Comparison of ENCODE assay signal across 9 cellular contexts in genomic region chr1:50108497-50109073, GRCh38. TPM values are rescaled to one million over a fixed set of nuclear protein-coding genes. Genes with fewer than 3 reads are reported as not detected.
DNase-seq lines count a peak whose midpoint lies in the region; ATAC-seq, FAIRE-seq and TF ChIP-seq lines count a peak whose summit lies in the region.
"Had no signal": no experiment of that assay in that cellular context is flagged by ENCODE, and none has a peak within 500 bp of the region (broad histone marks: within the 10 kb centered on the region; RNA-seq: fewer than 3 reads in every experiment).

ELAVL4 (plus strand) TSS chr1:50108920; CDS start chr1:50109190, 270 bp downstream.

- H3K9me3 ChIP-seq in HUES48 (ENCODE audit: control insufficient read depth, insufficient read depth, low read length): no peaks in the 10 kb centered on the region
- no peaks in the 10 kb centered on the region for H3K9me3 ChIP-seq in pancreas
- H3K9me3 ChIP-seq in breast epithelium: no peaks in the 10 kb centered on the region
- H3K9me3 ChIP-seq: vagina had no signal

- TF ChIP-seq CTCF in pancreas (IDR thresholded peaks at IDR 0.05): no peak
- TF ChIP-seq CTCF in breast epithelium (IDR thresholded peaks at IDR 0.05): no peak

- 32 to 40% methylated on average over 11 of the region's 11 CpGs for WGBS in pancreas, 2 donors

- no peak within 1 kb of the TSS for H3K9ac ChIP-seq in HUES48 (ENCODE audit: low read depth, low read length)

- FAIRE-seq in pancreas (lab: Jason Lieb, UNC): no peak

- H3K4me1 ChIP-seq in HUES48 (ENCODE audit: control insufficient read depth, insufficient read depth, low read length) (peaks cover 27% of the 10 kb centered on the region), pancreas (no peaks in the 10 kb centered on the region), breast epithelium (no peaks in the 10 kb centered on the region)

- no peaks in the 10 kb centered on the region for H3K36me3 ChIP-seq in HUES48 (ENCODE audit: control insufficient read depth, insufficient read depth, low read length)
- no peaks in the 10 kb centered on the region for H3K36me3 ChIP-seq in pancreas
- no peaks in the 10 kb centered on the region for H3K36me3 ChIP-seq in breast epithelium
- H3K36me3 ChIP-seq: vagina had no signal

- H3K27me3 ChIP-seq in HUES48 (ENCODE audit: control insufficient read depth, insufficient read depth, low read length): no peaks in the 10 kb centered on the region; the same call in 1 of the 2 replicates
- H3K27me3 ChIP-seq in pancreas: peaks cover 0 to 17% (median 4%) of the 10 kb centered on the region in 4 donors
- H3K27me3 ChIP-seq in breast epithelium: peaks cover 0 to 25% of the 10 kb centered on the region in 2 donors
- H3K27me3 ChIP-seq: vagina had no signal

- H3K4me3 ChIP-seq in HUES48 (ENCODE audit: low read depth, low read length) (peak within 1 kb of the TSS; percentile 10; the same call in 1 of the 2 replicates), pancreas (no peak within 1 kb of the TSS), breast epithelium (no peak within 1 kb of the TSS)
- H3K4me3 ChIP-seq: vagina had no signal

- intact Hi-C loops in pancreas (cut with DNase I) (no loop called here), breast epithelium (cut with DNase I; ENCODE audit: low total_unique reads) (no loop called here)

- DNase-seq in NCI-H2227 treated with DMSO at 0.1 percent for 48 hours (lab: John Stamatoyannopoulos, UW) (peak; percentile 93), anterior cingulate cortex (lab: John Stamatoyannopoulos, UW) (peak in 36 of 58 donors; percentile 3 to 74 (median 30)), pancreas (peak in 1 of 6 donors; percentile 4), NCI-H1048 (lab: John Stamatoyannopoulos, UW) (no peak), breast epithelium (ENCODE audit: low spot score in 2 of 2) (no peak)
- DNase-seq in activated naive CD4-positive, alpha-beta T cell treated with anti-CD3 and anti-CD28 coated beads, Interleukin-2, amount 50 U/mL, for 72 hours (ENCODE audit: low spot score in 2 of 2): no peak

- H3K9me3 Mint-ChIP-seq in activated naive CD4-positive, alpha-beta T cell treated with anti-CD3 and anti-CD28 coated beads, Interleukin-2, amount 50 U/mL, for 72 hours: peaks cover 0 to 4% of the 10 kb centered on the region in 2 donors

- H3K27ac ChIP-seq in HUES48 (ENCODE audit: low read depth, low read length) (no peak within 1 kb of the TSS), pancreas (no peak within 1 kb of the TSS), breast epithelium (no peak within 1 kb of the TSS)
- H3K27ac ChIP-seq: vagina had no signal

- TF ChIP-seq POLR2A in breast epithelium (IDR thresholded peaks at IDR 0.05): no peak

- peak in 3 of 4 donors; percentile 20 to 67 (median 58) for ATAC-seq in pancreas
- ATAC-seq in activated naive CD4-positive, alpha-beta T cell treated with anti-CD3 and anti-CD28 coated beads, Interleukin-2, amount 50 U/mL, for 72 hours: no peak

- no peaks in the 10 kb centered on the region for H3K36me3 Mint-ChIP-seq in activated naive CD4-positive, alpha-beta T cell treated with anti-CD3 and anti-CD28 coated beads, Interleukin-2, amount 50 U/mL, for 72 hours

- no peak within 1 kb of the TSS for H3K27ac Mint-ChIP-seq in activated naive CD4-positive, alpha-beta T cell treated with anti-CD3 and anti-CD28 coated beads, Interleukin-2, amount 50 U/mL, for 72 hours

RNA-seq across cellular contexts. Expression of gene ELAVL4, which starts in this region (rescaled TPM):
- total RNA-seq in pancreas (1 to 10 TPM in 4 of 6 donors, under 1 TPM in 2; 0.60 to 2.8 (median 1.3) TPM), breast epithelium (not detected)
- polyA plus RNA-seq in pancreas: 10 to 100 TPM in 1 of 2 donors, 1 to 10 TPM in 1; 1.4 to 10.3 TPM
- not detected for total RNA-seq in activated naive CD4-positive, alpha-beta T cell treated with anti-CD3 and anti-CD28 coated beads, Interleukin-2, amount 50 U/mL, for 72 hours
- total RNA-seq: lung microvascular endothelial cell had no signal

Comparison
In these comparisons a context has a peak if more than half of its experiments do, and no peak if none do; other contexts are left out.
1. DNase-seq: peak in NCI-H2227 treated with DMSO at 0.1 percent for 48 hours (single experiment) and anterior cingulate cortex (36 of 58); none in NCI-H1048 (single experiment), breast epithelium (0 of 2) and activated naive CD4-positive, alpha-beta T cell treated with anti-CD3 and anti-CD28 coated beads, Interleukin-2, amount 50 U/mL, for 72 hours (0 of 2).
2. ATAC-seq: peak in pancreas (3 of 4); none in activated naive CD4-positive, alpha-beta T cell treated with anti-CD3 and anti-CD28 coated beads, Interleukin-2, amount 50 U/mL, for 72 hours (0 of 2).